ENCODE assay signal across 17 cellular contexts in genomic region chr20:40587038-40587437, GRCh38.
DNase-seq lines count a peak whose midpoint lies in the region; ATAC-seq and TF ChIP-seq lines count a peak whose summit lies in the region.
"Had no signal": no experiment of that assay in that cellular context is flagged by ENCODE, and none has a peak within 500 bp of the region (broad histone marks: within the 10 kb centered on the region; RNA-seq: fewer than 3 reads in every experiment).

No MANE protein-coding gene starts in this region.

- H3K4me1 ChIP-seq in HCT116 (ENCODE audit: control insufficient read depth in 1 of 2, insufficient read depth in 2 of 2, low read length in 2 of 2): no peaks in the 10 kb centered on the region

- H3K4me3 ChIP-seq in HCT116 (replicated peaks in 1 of 2; ENCODE audit: low read depth in 1 of 2, low read length in 2 of 2): no peak overlapping the region

- CTCF ChIA-PET in HCT116 (lab: Charles Lee): no interaction called here

- H3K27me3 ChIP-seq in HCT116 (ENCODE audit: insufficient read depth, low read length): peaks cover 14% of the 10 kb centered on the region; the same call in 1 of the 2 replicates

- TF ChIP-seq RAD21 in HCT116 (IDR thresholded peaks at IDR 0.05; ENCODE audit: low read depth) (no peak), Ishikawa (IDR thresholded peaks at IDR 0.05; ENCODE audit: low read depth) (no peak)

- no peaks in the 10 kb centered on the region for H3K9me3 ChIP-seq in HCT116 (ENCODE audit: control insufficient read depth in 1 of 2, insufficient read depth in 1 of 2, low read depth in 1 of 2, low read length in 2 of 2)

- ATAC-seq in HCT116: 0 out of 2 replicates have a peak, but pooled peaks have one; percentile 32
- peak; percentile 81 for ATAC-seq in left colon
- ATAC-seq in HG02642 (IDR thresholded peaks at IDR 0.05; ENCODE audit: poor library complexity, unreplicated experiment): no peak
- no peak for ATAC-seq in GM19397 (IDR thresholded peaks at IDR 0.05; ENCODE audit: unreplicated experiment)
- no peak for ATAC-seq in GM18907 (IDR thresholded peaks at IDR 0.05; ENCODE audit: unreplicated experiment)

- TF ChIP-seq EP300 in Ishikawa (IDR thresholded peaks at IDR 0.05; ENCODE audit: borderline replicate concordance): no peak

- no TSS peak for BruUV-seq in HCT116 (replicated peaks; lab: Mats Ljungman, UMichigan)

- H4K20me1 ChIP-seq in HCT116 (ENCODE audit: insufficient read depth): no peaks in the 10 kb centered on the region

- RAD21 ChIA-PET in HCT116 (lab: Charles Lee; ENCODE audit: low non-redundant PET in 1 of 2, low total read pairs in 2 of 2, uncharacterized antibody in 2 of 2, unreplicated experiment in 2 of 2): no interaction called here

- no peaks in the 10 kb centered on the region for H3K79me2 ChIP-seq in HCT116 (ENCODE audit: insufficient read depth, low read length)

- no peaks in the 10 kb centered on the region for H3K36me3 ChIP-seq in HCT116 (ENCODE audit: control insufficient read depth in 1 of 2, insufficient read depth in 2 of 2, low read length in 2 of 2)

- POLR2A ChIA-PET in HCT116 (lab: Charles Lee): no interaction called here

- DNase-seq in HCT116 (ENCODE audit: low read depth, low spot score) (no peak), left colon (peak in 1 of 2 donors; percentile 26)
- DNase-seq: AML-193; CD4-positive, alpha-beta T cell; DMS153; DMS79; GDM1; H9; IMR-90; Karpas-422; KBM-7 had no signal

- TF ChIP-seq POLR2A in HCT116 (IDR thresholded peaks at IDR 0.05; ENCODE audit: borderline replicate concordance, extremely low read depth, insufficient read depth, insufficient read length): no peak

- H2AFZ ChIP-seq in HCT116 (ENCODE audit: low read depth, low read length, poor library complexity, severe bottlenecking): no peak overlapping the region

- intact Hi-C loops in HCT116 (cut with micrococcal nuclease) (no loop called here), left colon (cut with DNase I, micrococcal nuclease) (no loop called here)

- no peak overlapping the region for H3K4me2 ChIP-seq in HCT116 (ENCODE audit: low read length)

- no peak overlapping the region for H3K27ac ChIP-seq in HCT116 (ENCODE audit: low read depth, low read length)
- H3K27ac ChIP-seq: C4-2B, HL-60 had no signal

- H3K9me2 ChIP-seq in HCT116 (ENCODE audit: insufficient read depth): no peaks in the 10 kb centered on the region

- H3K9ac ChIP-seq in HCT116 (ENCODE audit: low read length): no peak overlapping the region

- TF ChIP-seq CTCF in HCT116 (IDR thresholded peaks at IDR 0.05 in 2 of 3, conservative IDR thresholded peaks at IDR 0.05 in 1 of 3; ENCODE audit: borderline replicate concordance in 1 of 3, insufficient read depth in 1 of 3, low read depth in 2 of 3, low read length in 2 of 3): no peak

TF ChIP-seq in HCT116, 20 proteins besides CTCF, POLR2A, EP300 and RAD21:
- TF ChIP-seq ELF1 (IDR thresholded peaks at IDR 0.05; ENCODE audit: borderline replicate concordance, low read depth): no peak
- TF ChIP-seq ZBTB33 (IDR thresholded peaks at IDR 0.05; ENCODE audit: extremely low read depth, insufficient replicate concordance, low read length): no peak

TF ChIP-seq in Ishikawa, 13 proteins besides CTCF, POLR2A, EP300 and RAD21:
- TF ChIP-seq, protein P1, sequence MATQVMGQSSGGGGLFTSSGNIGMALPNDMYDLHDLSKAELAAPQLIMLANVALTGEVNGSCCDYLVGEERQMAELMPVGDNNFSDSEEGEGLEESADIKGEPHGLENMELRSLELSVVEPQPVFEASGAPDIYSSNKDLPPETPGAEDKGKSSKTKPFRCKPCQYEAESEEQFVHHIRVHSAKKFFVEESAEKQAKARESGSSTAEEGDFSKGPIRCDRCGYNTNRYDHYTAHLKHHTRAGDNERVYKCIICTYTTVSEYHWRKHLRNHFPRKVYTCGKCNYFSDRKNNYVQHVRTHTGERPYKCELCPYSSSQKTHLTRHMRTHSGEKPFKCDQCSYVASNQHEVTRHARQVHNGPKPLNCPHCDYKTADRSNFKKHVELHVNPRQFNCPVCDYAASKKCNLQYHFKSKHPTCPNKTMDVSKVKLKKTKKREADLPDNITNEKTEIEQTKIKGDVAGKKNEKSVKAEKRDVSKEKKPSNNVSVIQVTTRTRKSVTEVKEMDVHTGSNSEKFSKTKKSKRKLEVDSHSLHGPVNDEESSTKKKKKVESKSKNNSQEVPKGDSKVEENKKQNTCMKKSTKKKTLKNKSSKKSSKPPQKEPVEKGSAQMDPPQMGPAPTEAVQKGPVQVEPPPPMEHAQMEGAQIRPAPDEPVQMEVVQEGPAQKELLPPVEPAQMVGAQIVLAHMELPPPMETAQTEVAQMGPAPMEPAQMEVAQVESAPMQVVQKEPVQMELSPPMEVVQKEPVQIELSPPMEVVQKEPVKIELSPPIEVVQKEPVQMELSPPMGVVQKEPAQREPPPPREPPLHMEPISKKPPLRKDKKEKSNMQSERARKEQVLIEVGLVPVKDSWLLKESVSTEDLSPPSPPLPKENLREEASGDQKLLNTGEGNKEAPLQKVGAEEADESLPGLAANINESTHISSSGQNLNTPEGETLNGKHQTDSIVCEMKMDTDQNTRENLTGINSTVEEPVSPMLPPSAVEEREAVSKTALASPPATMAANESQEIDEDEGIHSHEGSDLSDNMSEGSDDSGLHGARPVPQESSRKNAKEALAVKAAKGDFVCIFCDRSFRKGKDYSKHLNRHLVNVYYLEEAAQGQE (IDR thresholded peaks at IDR 0.05; ENCODE audit: low read depth): 0 out of 2 replicates have a peak, but pooled peaks have one; percentile 10
- no peak for TF ChIP-seq CEBPB (IDR thresholded peaks at IDR 0.05)

Comparison
In these comparisons a context has a peak if more than half of its experiments do, and no peak if none do; other contexts are left out.
1. ATAC-seq: peak in HCT116 (single experiment) and left colon (single experiment); none in HG02642 (single experiment), GM19397 (single experiment) and GM18907 (single experiment).